In the genomic region with DNA sequence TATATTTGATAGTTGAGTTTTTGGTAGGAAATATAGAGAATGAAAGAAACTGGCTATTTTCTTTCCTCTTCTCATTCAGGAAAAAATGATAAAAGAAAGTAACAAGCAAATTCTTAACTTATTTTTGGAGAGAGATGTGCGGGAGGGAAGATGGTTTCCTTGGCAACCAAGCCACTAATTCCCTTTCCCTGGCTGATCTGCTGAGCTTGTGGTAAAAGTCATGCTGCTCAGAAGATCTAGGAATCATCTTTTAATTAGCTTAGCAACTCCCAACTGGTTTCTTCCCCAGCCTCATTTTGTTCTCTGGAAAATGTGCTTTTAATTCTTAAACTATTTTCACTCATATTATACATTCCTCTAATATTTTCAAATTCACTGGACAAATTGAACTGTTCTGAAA, we compare ENCODE assay signal across 1 cellular context.
TF ChIP-seq lines count a peak whose summit lies in the region.

No MANE protein-coding gene starts in this region.

TF ChIP-seq in GM23338, 12 proteins besides CTCF, POLR2A, EP300 and RAD21 (continued from another document):
- TF ChIP-seq, protein P1, sequence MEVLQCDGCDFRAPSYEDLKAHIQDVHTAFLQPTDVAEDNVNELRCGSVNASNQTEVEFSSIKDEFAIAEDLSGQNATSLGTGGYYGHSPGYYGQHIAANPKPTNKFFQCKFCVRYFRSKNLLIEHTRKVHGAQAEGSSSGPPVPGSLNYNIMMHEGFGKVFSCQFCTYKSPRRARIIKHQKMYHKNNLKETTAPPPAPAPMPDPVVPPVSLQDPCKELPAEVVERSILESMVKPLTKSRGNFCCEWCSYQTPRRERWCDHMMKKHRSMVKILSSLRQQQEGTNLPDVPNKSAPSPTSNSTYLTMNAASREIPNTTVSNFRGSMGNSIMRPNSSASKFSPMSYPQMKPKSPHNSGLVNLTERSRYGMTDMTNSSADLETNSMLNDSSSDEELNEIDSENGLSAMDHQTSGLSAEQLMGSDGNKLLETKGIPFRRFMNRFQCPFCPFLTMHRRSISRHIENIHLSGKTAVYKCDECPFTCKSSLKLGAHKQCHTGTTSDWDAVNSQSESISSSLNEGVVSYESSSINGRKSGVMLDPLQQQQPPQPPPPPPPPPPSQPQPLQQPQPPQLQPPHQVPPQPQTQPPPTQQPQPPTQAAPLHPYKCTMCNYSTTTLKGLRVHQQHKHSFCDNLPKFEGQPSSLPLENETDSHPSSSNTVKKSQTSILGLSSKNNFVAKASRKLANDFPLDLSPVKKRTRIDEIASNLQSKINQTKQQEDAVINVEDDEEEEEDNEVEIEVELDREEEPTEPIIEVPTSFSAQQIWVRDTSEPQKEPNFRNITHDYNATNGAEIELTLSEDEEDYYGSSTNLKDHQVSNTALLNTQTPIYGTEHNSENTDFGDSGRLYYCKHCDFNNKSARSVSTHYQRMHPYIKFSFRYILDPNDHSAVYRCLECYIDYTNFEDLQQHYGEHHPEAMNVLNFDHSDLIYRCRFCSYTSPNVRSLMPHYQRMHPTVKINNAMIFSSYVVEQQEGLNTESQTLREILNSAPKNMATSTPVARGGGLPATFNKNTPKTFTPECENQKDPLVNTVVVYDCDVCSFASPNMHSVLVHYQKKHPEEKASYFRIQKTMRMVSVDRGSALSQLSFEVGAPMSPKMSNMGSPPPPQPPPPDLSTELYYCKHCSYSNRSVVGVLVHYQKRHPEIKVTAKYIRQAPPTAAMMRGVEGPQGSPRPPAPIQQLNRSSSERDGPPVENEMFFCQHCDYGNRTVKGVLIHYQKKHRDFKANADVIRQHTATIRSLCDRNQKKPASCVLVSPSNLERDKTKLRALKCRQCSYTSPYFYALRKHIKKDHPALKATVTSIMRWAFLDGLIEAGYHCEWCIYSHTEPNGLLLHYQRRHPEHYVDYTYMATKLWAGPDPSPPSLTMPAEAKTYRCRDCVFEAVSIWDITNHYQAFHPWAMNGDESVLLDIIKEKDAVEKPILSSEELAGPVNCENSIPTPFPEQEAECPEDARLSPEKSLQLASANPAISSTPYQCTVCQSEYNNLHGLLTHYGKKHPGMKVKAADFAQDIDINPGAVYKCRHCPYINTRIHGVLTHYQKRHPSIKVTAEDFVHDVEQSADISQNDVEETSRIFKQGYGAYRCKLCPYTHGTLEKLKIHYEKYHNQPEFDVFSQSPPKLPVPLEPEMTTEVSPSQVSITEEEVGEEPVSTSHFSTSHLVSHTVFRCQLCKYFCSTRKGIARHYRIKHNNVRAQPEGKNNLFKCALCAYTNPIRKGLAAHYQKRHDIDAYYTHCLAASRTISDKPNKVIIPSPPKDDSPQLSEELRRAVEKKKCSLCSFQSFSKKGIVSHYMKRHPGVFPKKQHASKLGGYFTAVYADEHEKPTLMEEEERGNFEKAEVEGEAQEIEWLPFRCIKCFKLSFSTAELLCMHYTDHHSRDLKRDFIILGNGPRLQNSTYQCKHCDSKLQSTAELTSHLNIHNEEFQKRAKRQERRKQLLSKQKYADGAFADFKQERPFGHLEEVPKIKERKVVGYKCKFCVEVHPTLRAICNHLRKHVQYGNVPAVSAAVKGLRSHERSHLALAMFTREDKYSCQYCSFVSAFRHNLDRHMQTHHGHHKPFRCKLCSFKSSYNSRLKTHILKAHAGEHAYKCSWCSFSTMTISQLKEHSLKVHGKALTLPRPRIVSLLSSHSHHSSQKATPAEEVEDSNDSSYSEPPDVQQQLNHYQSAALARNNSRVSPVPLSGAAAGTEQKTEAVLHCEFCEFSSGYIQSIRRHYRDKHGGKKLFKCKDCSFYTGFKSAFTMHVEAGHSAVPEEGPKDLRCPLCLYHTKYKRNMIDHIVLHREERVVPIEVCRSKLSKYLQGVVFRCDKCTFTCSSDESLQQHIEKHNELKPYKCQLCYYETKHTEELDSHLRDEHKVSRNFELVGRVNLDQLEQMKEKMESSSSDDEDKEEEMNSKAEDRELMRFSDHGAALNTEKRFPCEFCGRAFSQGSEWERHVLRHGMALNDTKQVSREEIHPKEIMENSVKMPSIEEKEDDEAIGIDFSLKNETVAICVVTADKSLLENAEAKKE (CRISPR knock-in tag; IDR thresholded peaks at IDR 0.05) = no peak
- TF ChIP-seq CREB1 (CRISPR knock-in tag; IDR thresholded peaks at IDR 0.05; ENCODE audit: low read depth) = no peak
- no peak for TF ChIP-seq POLR2AphosphoS5 (IDR thresholded peaks at IDR 0.05; ENCODE audit: low read depth)
- no peak for TF ChIP-seq EZH2phosphoT487 (IDR thresholded peaks at IDR 0.05; ENCODE audit: unreplicated experiment)
- TF ChIP-seq ZNF114 (CRISPR knock-in tag; IDR thresholded peaks at IDR 0.05) = no peak
- TF ChIP-seq ZNF331 (CRISPR knock-in tag; IDR thresholded peaks at IDR 0.05; ENCODE audit: low read depth) = no peak
